ENCODE assay signal across 8 cellular contexts in the genomic region with DNA sequence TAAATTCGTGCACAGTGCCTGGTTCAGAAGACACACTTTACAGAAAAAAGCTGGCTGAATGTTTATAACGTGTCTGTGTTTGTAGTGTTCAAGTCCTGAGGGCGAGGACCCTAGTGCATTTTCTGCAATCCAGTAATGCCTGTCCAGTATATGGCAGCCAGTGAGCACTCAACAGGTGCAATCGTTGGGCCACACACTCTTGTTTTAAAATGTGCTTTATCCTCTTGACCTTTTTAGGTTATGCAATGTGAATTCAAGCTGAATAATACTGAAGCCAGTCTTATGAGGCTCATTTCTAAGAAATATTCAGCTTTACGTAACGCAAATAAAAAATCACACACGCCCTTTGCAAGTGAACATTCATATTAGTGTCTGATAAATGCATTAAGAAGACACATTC. TPM values are rescaled to one million over a fixed set of nuclear protein-coding genes. Genes with fewer than 3 reads are reported as not detected.
A peak's percentile ranks its signal among the peaks of the same experiment; 100 is the strongest.
DNase-seq lines count a peak whose midpoint lies in the region; ATAC-seq and TF ChIP-seq lines count a peak whose summit lies in the region.

No MANE protein-coding gene starts in this region.

- TF ChIP-seq CTCF in thoracic aorta (IDR thresholded peaks at IDR 0.05): no peak

- H3K36me3 Mint-ChIP-seq in activated CD4-positive, alpha-beta T cell treated with anti-CD3 and anti-CD28 coated beads, Interleukin-2, amount 10 ng/mL, durations not matched to agents 7 days and 5 days (ENCODE audit: low read depth): no peaks in the 10 kb centered on the region
- no peaks in the 10 kb centered on the region for H3K36me3 Mint-ChIP-seq in activated naive CD8-positive, alpha-beta T cell treated with anti-CD3 and anti-CD28 coated beads for 36 hours

- H3K4me3 ChIP-seq in thoracic aorta: peak overlapping the region; percentile 90

- no peaks in the 10 kb centered on the region for H3K36me3 ChIP-seq in thoracic aorta

- H3K4me3 Mint-ChIP-seq in activated CD4-positive, alpha-beta T cell treated with anti-CD3 and anti-CD28 coated beads, Interleukin-2, amount 10 ng/mL, durations not matched to agents 7 days and 5 days: peak overlapping the region; percentile 73
- H3K4me3 Mint-ChIP-seq in activated naive CD8-positive, alpha-beta T cell treated with anti-CD3 and anti-CD28 coated beads for 36 hours: peak overlapping the region; percentile 77

- H3K27ac ChIP-seq in layer of hippocampus (ENCODE audit: low read depth, low read length) (peak overlapping the region; percentile 54), thoracic aorta (peak overlapping the region; percentile 73 to 90)

- H3K4me1 ChIP-seq in thoracic aorta (ENCODE audit: control insufficient read depth in 1 of 2, low read depth in 2 of 2): peaks cover 14 to 31% of the 10 kb centered on the region in 2 donors

- ATAC-seq in thoracic aorta (ENCODE audit: insufficient number of reproducible peaks, low FRiP score, low read depth) (no peak), GM21737 (IDR thresholded peaks at IDR 0.05; ENCODE audit: unreplicated experiment) (no peak), HG02798 (IDR thresholded peaks at IDR 0.05; ENCODE audit: poor library complexity, unreplicated experiment) (no peak)

- POLR2A ChIA-PET in activated CD4-positive, alpha-beta T cell treated with anti-CD3 and anti-CD28 coated beads, Interleukin-2, amount 10 ng/mL, durations not matched to agents 7 days and 5 days (lab: Charles Lee): no interaction called here

- H3K4me1 Mint-ChIP-seq in activated CD4-positive, alpha-beta T cell treated with anti-CD3 and anti-CD28 coated beads, Interleukin-2, amount 10 ng/mL, durations not matched to agents 7 days and 5 days: peaks cover 7% of the 10 kb centered on the region
- H3K4me1 Mint-ChIP-seq in activated naive CD8-positive, alpha-beta T cell treated with anti-CD3 and anti-CD28 coated beads for 36 hours: peaks cover 4% of the 10 kb centered on the region

- no peak for DNase-seq in activated CD4-positive, alpha-beta T cell treated with anti-CD3 and anti-CD28 coated beads, Interleukin-2, amount 10 ng/mL, durations not matched to agents 7 days and 5 days
- no peak for DNase-seq in activated CD4-positive, alpha-beta T cell treated with anti-CD3 and anti-CD28 coated beads, Interleukin-2, amount 50 U/mL, for 4 hours
- no peak for DNase-seq in activated naive CD8-positive, alpha-beta T cell treated with anti-CD3 and anti-CD28 coated beads for 36 hours
- DNase-seq in thoracic aorta (ENCODE audit: low spot score) (no peak), midbrain (lab: John Stamatoyannopoulos, UW) (no peak)

- H3K27me3 ChIP-seq in layer of hippocampus (ENCODE audit: control insufficient read depth, insufficient read depth, low read length) (no peaks in the 10 kb centered on the region), thoracic aorta (replicated peaks; ENCODE audit: insufficient read depth) (no peaks in the 10 kb centered on the region)

- no peaks in the 10 kb centered on the region for H3K9me3 Mint-ChIP-seq in activated CD4-positive, alpha-beta T cell treated with anti-CD3 and anti-CD28 coated beads, Interleukin-2, amount 10 ng/mL, durations not matched to agents 7 days and 5 days
- no peaks in the 10 kb centered on the region for H3K9me3 Mint-ChIP-seq in activated naive CD8-positive, alpha-beta T cell treated with anti-CD3 and anti-CD28 coated beads for 36 hours

- peak overlapping the region; percentile 84 for H3K27ac Mint-ChIP-seq in activated CD4-positive, alpha-beta T cell treated with anti-CD3 and anti-CD28 coated beads, Interleukin-2, amount 10 ng/mL, durations not matched to agents 7 days and 5 days
- H3K27ac Mint-ChIP-seq in activated naive CD8-positive, alpha-beta T cell treated with anti-CD3 and anti-CD28 coated beads for 36 hours: no peak overlapping the region

- H3K27me3 Mint-ChIP-seq in activated CD4-positive, alpha-beta T cell treated with anti-CD3 and anti-CD28 coated beads, Interleukin-2, amount 10 ng/mL, durations not matched to agents 7 days and 5 days: peaks cover 17% of the 10 kb centered on the region
- peaks cover 9% of the 10 kb centered on the region for H3K27me3 Mint-ChIP-seq in activated naive CD8-positive, alpha-beta T cell treated with anti-CD3 and anti-CD28 coated beads for 36 hours

- no peaks in the 10 kb centered on the region for H3K9me3 ChIP-seq in thoracic aorta

- CTCF ChIA-PET in activated CD4-positive, alpha-beta T cell treated with anti-CD3 and anti-CD28 coated beads, Interleukin-2, amount 10 ng/mL, durations not matched to agents 7 days and 5 days (lab: Charles Lee): interaction anchor here (1.1 to 1.6 kb wide), 4 partner anchors 10 to 104 kb away, joined by 3 to 4 read pairs (median 3); no protein-coding TSS in a partner anchor

RNA-seq across cellular contexts. Expression of gene MTURN, which starts 0.8 kb away (rescaled TPM):
- total RNA-seq in activated CD4-positive, alpha-beta T cell treated with anti-CD3 and anti-CD28 coated beads, Interleukin-2, amount 10 ng/mL, durations not matched to agents 7 days and 5 days: 1 to 10 TPM; 3.7 to 4.1 TPM
- 1 to 10 TPM; 2.2 to 2.3 TPM for total RNA-seq in activated naive CD8-positive, alpha-beta T cell treated with anti-CD3 and anti-CD28 coated beads for 36 hours
- total RNA-seq in thoracic aorta: 10 to 100 TPM; 71.1 to 80.1 TPM

Comparison
In these comparisons a context has a peak if more than half of its experiments do, and no peak if none do; other contexts are left out.
1. RNA of gene MTURN, which starts 0.8 kb away (total RNA-seq): 71.1 to 80.1 TPM in thoracic aorta; 3.7 to 4.1 TPM in activated CD4-positive, alpha-beta T cell treated with anti-CD3 and anti-CD28 coated beads, Interleukin-2, amount 10 ng/mL, durations not matched to agents 7 days and 5 days and 2.2 to 2.3 TPM in activated naive CD8-positive, alpha-beta T cell treated with anti-CD3 and anti-CD28 coated beads for 36 hours; every median in the first group is over 10 times any median in the second.